ENCODE assay signal across 8 cellular contexts in genomic region chr19:8001651-8001994, GRCh38. TPM values are rescaled to one million over a fixed set of nuclear protein-coding genes. Genes with fewer than 3 reads are reported as not detected.
DNase-seq lines count a peak whose midpoint lies in the region; ATAC-seq and TF ChIP-seq lines count a peak whose summit lies in the region.

No MANE protein-coding gene starts in this region.

- H3K9me3 ChIP-seq in SK-N-SH = no peaks in the 10 kb centered on the region
- H3K9me3 ChIP-seq in stomach = no peaks in the 10 kb centered on the region

- no peak for DNase-seq in SK-N-SH
- DNase-seq in activated naive CD8-positive, alpha-beta T cell treated with anti-CD3 and anti-CD28 coated beads, Interleukin-2, amount 10 ng/mL, durations not matched to agents 7 days and 5 days = no peak
- peak; percentile 68 for DNase-seq in left lobe of liver (ENCODE audit: low spot score)
- no peak for DNase-seq in stomach
- no peak for DNase-seq in COR-L47 (lab: John Stamatoyannopoulos, UW)
- DNase-seq in NCI-H82 treated with DMSO at 0.1 percent for 48 hours (lab: John Stamatoyannopoulos, UW; ENCODE audit: unreplicated experiment) = no peak
- no peak for DNase-seq in activated gamma-delta T cell treated with Interleukin-2 at 50 U/mL for 16 hours

- peak overlapping the region in 1 of 2 experiments; percentile 55; a peak in 1 of 4 replicates for H3K4me3 ChIP-seq in SK-N-SH (ENCODE audit: low read depth in 2 of 2, low read length in 1 of 2)
- peak overlapping the region in 2 of 4 donors; percentile 25 to 36 for H3K4me3 ChIP-seq in stomach

- no peak for TF ChIP-seq EP300 in SK-N-SH (IDR thresholded peaks at IDR 0.05; ENCODE audit: borderline replicate concordance in 1 of 2, low read depth in 1 of 2, low read length in 1 of 2)
- no peak for TF ChIP-seq EP300 in stomach (IDR thresholded peaks at IDR 0.05)

- peaks cover 8% of the 10 kb centered on the region for H3F3A ChIP-seq in SK-N-SH (replicated peaks; ENCODE audit: insufficient read depth)

- peaks cover 93% of the 10 kb centered on the region for H3K79me2 ChIP-seq in SK-N-SH (ENCODE audit: insufficient read depth)

- H2AFZ ChIP-seq in SK-N-SH (ENCODE audit: low read depth) = no peak overlapping the region

- peak overlapping the region; percentile 70 for H3K4me2 ChIP-seq in SK-N-SH

- H3K4me1 Mint-ChIP-seq in activated naive CD8-positive, alpha-beta T cell treated with anti-CD3 and anti-CD28 coated beads, Interleukin-2, amount 10 ng/mL, durations not matched to agents 7 days and 5 days = peaks cover 41% of the 10 kb centered on the region

- peaks cover 3% of the 10 kb centered on the region for H3K36me3 Mint-ChIP-seq in activated naive CD8-positive, alpha-beta T cell treated with anti-CD3 and anti-CD28 coated beads, Interleukin-2, amount 10 ng/mL, durations not matched to agents 7 days and 5 days

- peak overlapping the region; percentile 79 for H3K4me3 Mint-ChIP-seq in activated naive CD8-positive, alpha-beta T cell treated with anti-CD3 and anti-CD28 coated beads, Interleukin-2, amount 10 ng/mL, durations not matched to agents 7 days and 5 days

- no peaks in the 10 kb centered on the region for H3K9me2 ChIP-seq in SK-N-SH

- H3K27me3 Mint-ChIP-seq in activated naive CD8-positive, alpha-beta T cell treated with anti-CD3 and anti-CD28 coated beads, Interleukin-2, amount 10 ng/mL, durations not matched to agents 7 days and 5 days = no peaks in the 10 kb centered on the region

- TF ChIP-seq POLR2A in stomach (IDR thresholded peaks at IDR 0.05) = no peak

- peaks cover 80% of the 10 kb centered on the region for H4K20me1 ChIP-seq in SK-N-SH (ENCODE audit: insufficient read depth)

- H3K27ac Mint-ChIP-seq in activated naive CD8-positive, alpha-beta T cell treated with anti-CD3 and anti-CD28 coated beads, Interleukin-2, amount 10 ng/mL, durations not matched to agents 7 days and 5 days = peak overlapping the region; percentile 80

- peak overlapping the region; percentile 35; the same call in 1 of the 2 replicates for H3K9ac ChIP-seq in SK-N-SH

- peak overlapping the region in 1 of 2 experiments; percentile 60; a peak in 1 of 4 replicates for H3K27ac ChIP-seq in SK-N-SH (ENCODE audit: low read depth in 2 of 2, low read length in 1 of 2)
- peak overlapping the region in 4 of 5 donors; percentile 52 to 80 (median 76) for H3K27ac ChIP-seq in stomach

- ATAC-seq in SK-N-SH treated with all-trans-retinoic acid at 6 μM for 48 hours (no peak), left lobe of liver (peak; percentile 45)
- no peak for ATAC-seq in activated naive CD8-positive, alpha-beta T cell treated with anti-CD3 and anti-CD28 coated beads, Interleukin-2, amount 10 ng/mL, durations not matched to agents 7 days and 5 days (ENCODE audit: low read depth)

- H3K4me1 ChIP-seq in SK-N-SH (ENCODE audit: control insufficient read depth in 1 of 2, insufficient read depth in 2 of 2, low read depth in 1 of 2, low read length in 1 of 2) (peaks cover 5 to 28% of the 10 kb centered on the region in 2 experiments; a peak in 2 of 4 replicates), stomach (peaks cover 36 to 85% (median 75%) of the 10 kb centered on the region in 4 donors)

- WGBS in SK-N-SH (ENCODE audit: low lambda C conversion rate) = 87% methylated on average over 3 of the region's 5 CpGs
- 61 to 77% (median 64%) methylated on average over 5 of the region's 5 CpGs for WGBS in stomach, 5 donors

- TF ChIP-seq RAD21 in SK-N-SH (IDR thresholded peaks at IDR 0.05; ENCODE audit: low read length) = no peak

- CTCF ChIA-PET in SK-N-SH (lab: Yijun Ruan, JAX) = interaction anchor here (1.0 to 6.4 kb wide), 15 partner anchors 14 to 262 kb away, joined by 3 to 81 read pairs (median 7); partner anchors contain the start of genes PRR36 and TIMM44

- no peaks in the 10 kb centered on the region for H3K9me3 Mint-ChIP-seq in activated naive CD8-positive, alpha-beta T cell treated with anti-CD3 and anti-CD28 coated beads, Interleukin-2, amount 10 ng/mL, durations not matched to agents 7 days and 5 days

- TF ChIP-seq CTCF in SK-N-SH (IDR thresholded peaks at IDR 0.05) (no peak), stomach (IDR thresholded peaks at IDR 0.05) (no peak)

- intact Hi-C loops in stomach (cut with DNase I; ENCODE audit: low total_unique reads) = loop anchor here (10.0 kb wide), 1 partner anchor 157 kb away; no protein-coding TSS in a partner anchor

- POLR2A ChIA-PET in SK-N-SH (lab: Yijun Ruan, JAX) = interaction anchor here (1.1 kb wide), 1 partner anchor 57 kb away, joined by 4 read pairs; no protein-coding TSS in a partner anchor
- POLR2A ChIA-PET in activated naive CD8-positive, alpha-beta T cell treated with anti-CD3 and anti-CD28 coated beads, Interleukin-2, amount 10 ng/mL, durations not matched to agents 7 days and 5 days (lab: Charles Lee) = interaction anchor here (1.5 kb wide), 1 partner anchor 58 kb away, joined by 5 read pairs; the partner anchor contains the start of gene TIMM44

- no peaks in the 10 kb centered on the region for H3K27me3 ChIP-seq in SK-N-SH (ENCODE audit: insufficient read depth)
- H3K27me3 ChIP-seq in stomach = no peaks in the 10 kb centered on the region

- peaks cover 3 to 5% of the 10 kb centered on the region in 2 experiments for H3K36me3 ChIP-seq in SK-N-SH (replicated peaks in 1 of 2; ENCODE audit: control insufficient read depth in 1 of 2, insufficient read depth in 2 of 2, low read length in 1 of 2)
- H3K36me3 ChIP-seq in stomach = peaks cover 0 to 15% (median 9%) of the 10 kb centered on the region in 4 donors

TF ChIP-seq in SK-N-SH, 30 proteins besides CTCF, POLR2A, EP300 and RAD21 (continues in another document):
- TF ChIP-seq SIN3A (IDR thresholded peaks at IDR 0.05; ENCODE audit: borderline replicate concordance, low read depth, low read length) (no peak), MEF2A (IDR thresholded peaks at IDR 0.05; ENCODE audit: borderline replicate concordance, low read depth) (no peak), USF1 (IDR thresholded peaks at IDR 0.05; ENCODE audit: borderline replicate concordance, low read depth) (no peak), PBX3 (IDR thresholded peaks at IDR 0.05) (no peak)

TF ChIP-seq in SK-N-SH treated with all-trans-retinoic acid at 6 μM for 48 hours, 23 proteins besides CTCF, POLR2A, EP300 and RAD21 (continues in another document):
- TF ChIP-seq GLIS3 (CRISPR knock-in tag; IDR thresholded peaks at IDR 0.05) (no peak), CSRNP3 (CRISPR knock-in tag; IDR thresholded peaks at IDR 0.05) (no peak), ZFP3 (CRISPR knock-in tag; IDR thresholded peaks at IDR 0.05) (no peak), PPARA (CRISPR knock-in tag; IDR thresholded peaks at IDR 0.05; ENCODE audit: borderline replicate concordance) (no peak), ISL1 (CRISPR knock-in tag; IDR thresholded peaks at IDR 0.05) (no peak), ZNF8 (CRISPR knock-in tag; IDR thresholded peaks at IDR 0.05) (no peak), ZC3H10 (CRISPR knock-in tag; IDR thresholded peaks at IDR 0.05) (no peak)

RNA-seq across cellular contexts. Expression of gene ELAVL1, which starts 3.8 kb away (rescaled TPM):
- 41.7 and 49.6 TPM in 2 replicates for polyA plus RNA-seq in SK-N-SH (2012; rRNA removed)
- polyA plus RNA-seq in SK-N-SH (2012; cell fraction: cytosol; rRNA removed) = 53.5 and 64.4 TPM in 2 replicates
- 36.8 and 42.3 TPM in 2 replicates for polyA plus RNA-seq in SK-N-SH (2012; cell fraction: nucleus; rRNA removed)
- 10 to 100 TPM; 90.9 to 91.5 TPM for total RNA-seq in activated naive CD8-positive, alpha-beta T cell treated with anti-CD3 and anti-CD28 coated beads, Interleukin-2, amount 10 ng/mL, durations not matched to agents 7 days and 5 days
- total RNA-seq in left lobe of liver = 28.6 TPM
- 10 to 100 TPM; 11.2 to 50.2 (median 20.2) TPM for total RNA-seq in stomach
- 10 to 100 TPM; 14.7 to 25.4 (median 18.5) TPM for polyA plus RNA-seq in stomach

RNA-seq across cellular contexts. Expression of gene CCL25, which starts 50.9 kb away (rescaled TPM):
- polyA plus RNA-seq in SK-N-SH (2012; rRNA removed) (not detected in 2 replicates), stomach (not detected)
- polyA plus RNA-seq in SK-N-SH (2012; cell fraction: cytosol; rRNA removed) = 0.05 TPM in 1 of 2 replicates, not detected in the other
- polyA plus RNA-seq in SK-N-SH (2012; cell fraction: nucleus; rRNA removed) = 0.29 and 0.31 TPM in 2 replicates
- total RNA-seq in activated naive CD8-positive, alpha-beta T cell treated with anti-CD3 and anti-CD28 coated beads, Interleukin-2, amount 10 ng/mL, durations not matched to agents 7 days and 5 days = 10 to 100 TPM; 15.9 to 19.0 TPM
- total RNA-seq in left lobe of liver (0.30 TPM), stomach (1 to 10 TPM in 1 of 5 donors, not detected in 4; 5.1 TPM)

RNA-seq across cellular contexts. Expression of gene TIMM44, which starts 58.2 kb away (rescaled TPM):
- polyA plus RNA-seq in SK-N-SH (2012; rRNA removed) = 49.7 and 50.9 TPM in 2 replicates
- 37.0 and 38.1 TPM in 2 replicates for polyA plus RNA-seq in SK-N-SH (2012; cell fraction: cytosol; rRNA removed)
- polyA plus RNA-seq in SK-N-SH (2012; cell fraction: nucleus; rRNA removed) = 97.2 and 112 TPM in 2 replicates
- total RNA-seq in activated naive CD8-positive, alpha-beta T cell treated with anti-CD3 and anti-CD28 coated beads, Interleukin-2, amount 10 ng/mL, durations not matched to agents 7 days and 5 days = 10 to 100 TPM; 66.6 to 67.8 TPM
- 33.5 TPM for total RNA-seq in left lobe of liver
- total RNA-seq in stomach = 100 to 1,000 TPM in 2 of 5 donors, 10 to 100 TPM in 3; 41.0 to 123 (median 88.1) TPM
- 10 to 100 TPM; 44.6 to 55.9 (median 49.4) TPM for polyA plus RNA-seq in stomach
